In genomic region chr9:105535920-105536668, GRCh38 we compare ENCODE assay signal across 17 cellular contexts. TPM values are rescaled to one million over a fixed set of nuclear protein-coding genes. Genes with fewer than 3 reads are reported as not detected.
DNase-seq lines count a peak whose midpoint lies in the region; ATAC-seq lines count a peak whose summit lies in the region.
"Had no signal": no experiment of that assay in that cellular context is flagged by ENCODE, and none has a peak within 500 bp of the region (broad histone marks: within the 10 kb centered on the region; RNA-seq: fewer than 3 reads in every experiment).

No MANE protein-coding gene starts in this region.

- peaks cover 0 to 1% of the 10 kb centered on the region in 2 donors for H3K36me3 Mint-ChIP-seq in activated T-cell treated with anti-CD3 and anti-CD28 coated beads, Interleukin-2, amount 50 U/mL, for 72 hours (ENCODE audit: insufficient read depth in 2 of 2)
- peaks cover 17% of the 10 kb centered on the region for H3K36me3 Mint-ChIP-seq in stimulated activated memory B cell treated with anti-CD40 and anti-IgM and Interleukin-4, amounts not matched to agents 10 μg/mL and 1 μg/mL and 100 μg/mL, for 72 hours
- peaks cover 4% of the 10 kb centered on the region for H3K36me3 Mint-ChIP-seq in T-helper 17 cell (ENCODE audit: low read depth)

- peak; percentile 32 to 64 for ATAC-seq in activated T-cell treated with anti-CD3 and anti-CD28 coated beads, Interleukin-2, amount 50 U/mL, for 72 hours (replicated peaks in 1 of 2)
- ATAC-seq in GM21825 (IDR thresholded peaks at IDR 0.05; ENCODE audit: unreplicated experiment) (peak; percentile 48), HG03342 (IDR thresholded peaks at IDR 0.05; ENCODE audit: unreplicated experiment) (peak; percentile 45), T-helper 17 cell (no peak)
- peak; percentile 56 for ATAC-seq in stimulated activated memory B cell treated with anti-CD40 and anti-IgM and Interleukin-4, amounts not matched to agents 10 μg/mL and 1 μg/mL and 100 μg/mL, for 72 hours
- ATAC-seq: A549 had no signal

- DNase-seq in activated T-cell treated with anti-CD3 and anti-CD28 coated beads, Interleukin-2, amount 50 U/mL, for 72 hours, result no peak
- DNase-seq in activated T-cell treated with anti-CD3 and anti-CD28 coated beads for 4 hours (no peak), mesenteric fat pad (ENCODE audit: low spot score) (no peak), T-helper 17 cell (no peak), NCI-H748 treated with DMSO at 0.1 percent for 48 hours (lab: John Stamatoyannopoulos, UW) (no peak)
- DNase-seq: activated CD4-positive, alpha-beta T cell treated with anti-CD3 and anti-CD28 coated beads, Interleukin-2, amount 10 ng/mL, durations not matched to agents 24 days and 14 days; activated naive CD4-positive, alpha-beta T cell treated with Interleukin-2 at 50 U/mL for 16 hours; COR-L47; foreskin fibroblast; kidney; NCI-H2081; testis had no signal

- H3K4me1 Mint-ChIP-seq in activated T-cell treated with anti-CD3 and anti-CD28 coated beads, Interleukin-2, amount 50 U/mL, for 72 hours (ENCODE audit: low read depth), result peaks cover 32% of the 10 kb centered on the region
- H3K4me1 Mint-ChIP-seq in stimulated activated memory B cell treated with anti-CD40 and anti-IgM and Interleukin-4, amounts not matched to agents 10 μg/mL and 1 μg/mL and 100 μg/mL, for 72 hours, result peaks cover 16% of the 10 kb centered on the region
- H3K4me1 Mint-ChIP-seq in T-helper 17 cell, result peaks cover 6% of the 10 kb centered on the region

- H3K9me3 ChIP-seq in T-helper 17 cell (ENCODE audit: control insufficient read depth, low read length, poor library complexity, severe bottlenecking), result no peaks in the 10 kb centered on the region
- H3K9me3 ChIP-seq: A549, testis had no signal

- H3K27ac Mint-ChIP-seq in activated T-cell treated with anti-CD3 and anti-CD28 coated beads, Interleukin-2, amount 50 U/mL, for 72 hours, result no peak overlapping the region
- H3K27ac Mint-ChIP-seq in stimulated activated memory B cell treated with anti-CD40 and anti-IgM and Interleukin-4, amounts not matched to agents 10 μg/mL and 1 μg/mL and 100 μg/mL, for 72 hours, result peak overlapping the region; percentile 44
- no peak overlapping the region for H3K27ac Mint-ChIP-seq in T-helper 17 cell
- H3K27ac Mint-ChIP-seq: activated CD4-positive, alpha-beta T cell treated with anti-CD3 and anti-CD28 coated beads, Interleukin-2, amount 10 ng/mL, durations not matched to agents 24 days and 14 days; dendritic cell treated with granulocyte-macrophage colony-stimulating factor and Interleukin-4, amounts not matched to agents 40 ng/mL and 50 ng/mL, for 4 days had no signal

- H3K27me3 Mint-ChIP-seq in activated T-cell treated with anti-CD3 and anti-CD28 coated beads, Interleukin-2, amount 50 U/mL, for 72 hours (ENCODE audit: low read depth), result peaks cover 7% of the 10 kb centered on the region
- no peaks in the 10 kb centered on the region for H3K27me3 Mint-ChIP-seq in stimulated activated memory B cell treated with anti-CD40 and anti-IgM and Interleukin-4, amounts not matched to agents 10 μg/mL and 1 μg/mL and 100 μg/mL, for 72 hours
- no peaks in the 10 kb centered on the region for H3K27me3 Mint-ChIP-seq in T-helper 17 cell
- H3K27me3 Mint-ChIP-seq: activated CD4-positive, alpha-beta T cell treated with anti-CD3 and anti-CD28 coated beads, Interleukin-2, amount 10 ng/mL, durations not matched to agents 24 days and 14 days; dendritic cell treated with granulocyte-macrophage colony-stimulating factor and Interleukin-4, amounts not matched to agents 40 ng/mL and 50 ng/mL, for 4 days had no signal

- H3K4me3 Mint-ChIP-seq in activated T-cell treated with anti-CD3 and anti-CD28 coated beads, Interleukin-2, amount 50 U/mL, for 72 hours, result no peak overlapping the region
- no peak overlapping the region for H3K4me3 Mint-ChIP-seq in stimulated activated memory B cell treated with anti-CD40 and anti-IgM and Interleukin-4, amounts not matched to agents 10 μg/mL and 1 μg/mL and 100 μg/mL, for 72 hours
- no peak overlapping the region for H3K4me3 Mint-ChIP-seq in T-helper 17 cell
- H3K4me3 Mint-ChIP-seq: activated CD4-positive, alpha-beta T cell treated with anti-CD3 and anti-CD28 coated beads, Interleukin-2, amount 10 ng/mL, durations not matched to agents 24 days and 14 days; dendritic cell treated with granulocyte-macrophage colony-stimulating factor and Interleukin-4, amounts not matched to agents 40 ng/mL and 50 ng/mL, for 4 days had no signal

- H3K9me3 Mint-ChIP-seq in activated T-cell treated with anti-CD3 and anti-CD28 coated beads, Interleukin-2, amount 50 U/mL, for 72 hours, result no peaks in the 10 kb centered on the region
- peaks cover 3% of the 10 kb centered on the region for H3K9me3 Mint-ChIP-seq in stimulated activated memory B cell treated with anti-CD40 and anti-IgM and Interleukin-4, amounts not matched to agents 10 μg/mL and 1 μg/mL and 100 μg/mL, for 72 hours
- H3K9me3 Mint-ChIP-seq: activated CD4-positive, alpha-beta T cell treated with anti-CD3 and anti-CD28 coated beads, Interleukin-2, amount 10 ng/mL, durations not matched to agents 24 days and 14 days; dendritic cell treated with granulocyte-macrophage colony-stimulating factor and Interleukin-4, amounts not matched to agents 40 ng/mL and 50 ng/mL, for 4 days had no signal

RNA-seq across cellular contexts. Expression of gene FKTN, which starts 21.8 kb away (rescaled TPM):
- 10 to 100 TPM; 18.1 to 24.0 TPM for total RNA-seq in activated T-cell treated with anti-CD3 and anti-CD28 coated beads, Interleukin-2, amount 50 U/mL, for 72 hours
- total RNA-seq in mesenteric fat pad (13.5 TPM), T-helper 17 cell (1 to 10 TPM; 9.2 to 9.3 TPM)
